In the genomic region with DNA sequence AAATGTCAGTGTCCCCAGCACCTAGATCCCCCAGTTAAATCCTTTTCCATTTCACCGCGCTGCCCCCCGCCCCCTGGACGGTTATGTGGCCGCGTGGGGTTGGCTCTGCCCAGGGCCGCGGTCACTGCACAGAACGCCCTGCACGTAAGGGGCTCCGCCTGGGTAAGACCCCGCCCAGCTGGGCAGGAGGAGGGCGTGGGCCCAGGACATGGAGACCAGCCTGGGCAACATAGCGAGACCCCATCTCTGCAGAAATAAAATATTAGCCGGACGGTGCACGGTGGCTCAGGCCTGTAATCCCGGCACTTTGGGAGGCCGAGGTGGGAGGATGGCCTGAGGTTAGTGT, we compare ENCODE assay signal across 1 cellular context.
TF ChIP-seq lines count a peak whose summit lies in the region.

No MANE protein-coding gene starts in this region.

TF ChIP-seq in HepG2, 621 proteins besides CTCF, POLR2A, EP300 and RAD21 (continues in another document):
- TF ChIP-seq HNRNPL (IDR thresholded peaks at IDR 0.05; ENCODE audit: low read depth, low read length) (0 out of 2 replicates have a peak, but pooled peaks have one; percentile 59), EEA1 (CRISPR knock-in tag; IDR thresholded peaks at IDR 0.05; ENCODE audit: borderline replicate concordance) (no peak), KAT7 (CRISPR knock-in tag; IDR thresholded peaks at IDR 0.05; ENCODE audit: borderline replicate concordance) (peak; percentile 19; the same call in 1 of the 2 replicates), RFXANK (CRISPR knock-in tag; IDR thresholded peaks at IDR 0.05) (no peak), ZBTB7B (CRISPR knock-in tag; IDR thresholded peaks at IDR 0.05) (peak; percentile 48; the same call in 1 of the 2 replicates), ZNF780A (CRISPR knock-in tag; IDR thresholded peaks at IDR 0.05) (no peak), ZNF331 (CRISPR knock-in tag; IDR thresholded peaks at IDR 0.05) (0 out of 2 replicates have a peak, but pooled peaks have one; percentile 28), E2F1 (CRISPR knock-in tag; IDR thresholded peaks at IDR 0.05) (no peak), ATAD3A (CRISPR knock-in tag; IDR thresholded peaks at IDR 0.05) (no peak), SP1 (IDR thresholded peaks at IDR 0.05) (no peak), SP1 (CRISPR knock-in tag; IDR thresholded peaks at IDR 0.05) (peak; percentile 49; the same call in 1 of the 2 replicates), BCL6 (CRISPR knock-in tag; IDR thresholded peaks at IDR 0.05) (peak; percentile 24; the same call in 1 of the 2 replicates), ZFP41 (CRISPR knock-in tag; IDR thresholded peaks at IDR 0.05; ENCODE audit: borderline replicate concordance) (0 out of 2 replicates have a peak, but pooled peaks have one; percentile 39), TCF12 (IDR thresholded peaks at IDR 0.05) (no peak), TCF12 (CRISPR knock-in tag; IDR thresholded peaks at IDR 0.05) (no peak), ZNF577 (CRISPR knock-in tag; IDR thresholded peaks at IDR 0.05; ENCODE audit: borderline replicate concordance, low read depth) (no peak), ZSCAN22 (CRISPR knock-in tag; IDR thresholded peaks at IDR 0.05) (peak; percentile 84; the same call in 1 of the 2 replicates), NAIF1 (CRISPR knock-in tag; IDR thresholded peaks at IDR 0.05; ENCODE audit: borderline replicate concordance) (peak; percentile 68; the same call in 1 of the 2 replicates), RFX3 (CRISPR knock-in tag; IDR thresholded peaks at IDR 0.05) (no peak), ZNF333 (CRISPR knock-in tag; IDR thresholded peaks at IDR 0.05; ENCODE audit: borderline replicate concordance) (no peak), SP5 (CRISPR knock-in tag; IDR thresholded peaks at IDR 0.05; ENCODE audit: borderline replicate concordance, low read depth) (peak; percentile 26; the same call in 1 of the 2 replicates), SAFB2 (CRISPR knock-in tag; IDR thresholded peaks at IDR 0.05; ENCODE audit: borderline replicate concordance, low read depth) (0 out of 2 replicates have a peak, but pooled peaks have one; percentile 13), PHF21A (CRISPR knock-in tag; IDR thresholded peaks at IDR 0.05) (0 out of 2 replicates have a peak, but pooled peaks have one; percentile 5), ZBTB7A (CRISPR knock-in tag; IDR thresholded peaks at IDR 0.05) (peak; percentile 69), RCOR2 (CRISPR knock-in tag; IDR thresholded peaks at IDR 0.05) (peak; percentile 66; the same call in 1 of the 2 replicates), KLF16 (CRISPR knock-in tag; IDR thresholded peaks at IDR 0.05) (no peak), SMC3 (IDR thresholded peaks at IDR 0.05; ENCODE audit: low read length) (no peak), HDAC2 (CRISPR knock-in tag; IDR thresholded peaks at IDR 0.05) (peak; percentile 42; the same call in 1 of the 2 replicates), ZNF788 (CRISPR knock-in tag; IDR thresholded peaks at IDR 0.05; ENCODE audit: borderline replicate concordance) (no peak), ZBTB3 (CRISPR knock-in tag; IDR thresholded peaks at IDR 0.05; ENCODE audit: borderline replicate concordance, low read depth) (0 out of 2 replicates have a peak, but pooled peaks have one; percentile 51), HBP1 (CRISPR knock-in tag; IDR thresholded peaks at IDR 0.05; ENCODE audit: low read depth) (0 out of 2 replicates have a peak, but pooled peaks have one; percentile 7), MXD4 (CRISPR knock-in tag; IDR thresholded peaks at IDR 0.05) (no peak), CSRNP1 (CRISPR knock-in tag; IDR thresholded peaks at IDR 0.05) (no peak), NR1H2 (CRISPR knock-in tag; IDR thresholded peaks at IDR 0.05; ENCODE audit: borderline replicate concordance, low read depth) (0 out of 2 replicates have a peak, but pooled peaks have one; percentile 53), ZMYM3 (CRISPR knock-in tag; IDR thresholded peaks at IDR 0.05) (peak; percentile 94), ZNF564 (CRISPR knock-in tag; IDR thresholded peaks at IDR 0.05) (peak; percentile 62; the same call in 1 of the 2 replicates), ZNF629 (CRISPR knock-in tag; conservative IDR thresholded peaks at IDR 0.05) (no peak), ZNF740 (CRISPR knock-in tag; IDR thresholded peaks at IDR 0.05) (no peak), YY1 (IDR thresholded peaks at IDR 0.05; ENCODE audit: insufficient read depth, insufficient replicate concordance, low read depth, low read length) (peak; percentile 25), ZNF879 (CRISPR knock-in tag; IDR thresholded peaks at IDR 0.05) (peak; percentile 48; the same call in 1 of the 2 replicates), UBTF (CRISPR knock-in tag; IDR thresholded peaks at IDR 0.05) (no peak)
- TF ChIP-seq, protein P1, sequence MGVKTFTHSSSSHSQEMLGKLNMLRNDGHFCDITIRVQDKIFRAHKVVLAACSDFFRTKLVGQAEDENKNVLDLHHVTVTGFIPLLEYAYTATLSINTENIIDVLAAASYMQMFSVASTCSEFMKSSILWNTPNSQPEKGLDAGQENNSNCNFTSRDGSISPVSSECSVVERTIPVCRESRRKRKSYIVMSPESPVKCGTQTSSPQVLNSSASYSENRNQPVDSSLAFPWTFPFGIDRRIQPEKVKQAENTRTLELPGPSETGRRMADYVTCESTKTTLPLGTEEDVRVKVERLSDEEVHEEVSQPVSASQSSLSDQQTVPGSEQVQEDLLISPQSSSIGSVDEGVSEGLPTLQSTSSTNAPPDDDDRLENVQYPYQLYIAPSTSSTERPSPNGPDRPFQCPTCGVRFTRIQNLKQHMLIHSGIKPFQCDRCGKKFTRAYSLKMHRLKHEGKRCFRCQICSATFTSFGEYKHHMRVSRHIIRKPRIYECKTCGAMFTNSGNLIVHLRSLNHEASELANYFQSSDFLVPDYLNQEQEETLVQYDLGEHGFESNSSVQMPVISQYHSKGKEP (CRISPR knock-in tag; IDR thresholded peaks at IDR 0.05), result no peak
- TF ChIP-seq, protein P2, sequence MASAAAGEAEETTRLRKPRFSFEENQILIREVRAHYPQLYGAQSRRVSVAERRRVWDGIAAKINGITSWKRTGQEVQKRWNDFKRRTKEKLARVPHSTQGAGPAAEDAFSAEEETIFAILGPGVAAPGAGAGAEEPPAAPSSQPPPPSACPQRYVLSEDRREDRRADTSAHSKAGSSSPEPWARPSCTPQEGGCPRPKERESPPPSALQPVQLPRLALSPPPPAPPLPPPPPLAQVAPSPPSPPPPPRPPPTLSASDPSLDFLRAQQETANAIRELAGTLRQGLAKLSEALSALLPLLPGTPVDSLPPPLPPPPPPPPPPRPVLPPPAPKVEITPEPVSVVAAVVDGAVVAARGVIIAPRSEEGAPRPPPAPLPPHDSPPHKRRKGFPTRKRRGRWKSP (CRISPR knock-in tag; IDR thresholded peaks at IDR 0.05), result 0 out of 2 replicates have a peak, but pooled peaks have one; percentile 6
- TF ChIP-seq, protein P3, sequence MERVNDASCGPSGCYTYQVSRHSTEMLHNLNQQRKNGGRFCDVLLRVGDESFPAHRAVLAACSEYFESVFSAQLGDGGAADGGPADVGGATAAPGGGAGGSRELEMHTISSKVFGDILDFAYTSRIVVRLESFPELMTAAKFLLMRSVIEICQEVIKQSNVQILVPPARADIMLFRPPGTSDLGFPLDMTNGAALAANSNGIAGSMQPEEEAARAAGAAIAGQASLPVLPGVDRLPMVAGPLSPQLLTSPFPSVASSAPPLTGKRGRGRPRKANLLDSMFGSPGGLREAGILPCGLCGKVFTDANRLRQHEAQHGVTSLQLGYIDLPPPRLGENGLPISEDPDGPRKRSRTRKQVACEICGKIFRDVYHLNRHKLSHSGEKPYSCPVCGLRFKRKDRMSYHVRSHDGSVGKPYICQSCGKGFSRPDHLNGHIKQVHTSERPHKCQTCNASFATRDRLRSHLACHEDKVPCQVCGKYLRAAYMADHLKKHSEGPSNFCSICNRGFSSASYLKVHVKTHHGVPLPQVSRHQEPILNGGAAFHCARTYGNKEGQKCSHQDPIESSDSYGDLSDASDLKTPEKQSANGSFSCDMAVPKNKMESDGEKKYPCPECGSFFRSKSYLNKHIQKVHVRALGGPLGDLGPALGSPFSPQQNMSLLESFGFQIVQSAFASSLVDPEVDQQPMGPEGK (CRISPR knock-in tag; IDR thresholded peaks at IDR 0.05), result peak; percentile 40; the same call in 1 of the 2 replicates
- TF ChIP-seq, protein P4, sequence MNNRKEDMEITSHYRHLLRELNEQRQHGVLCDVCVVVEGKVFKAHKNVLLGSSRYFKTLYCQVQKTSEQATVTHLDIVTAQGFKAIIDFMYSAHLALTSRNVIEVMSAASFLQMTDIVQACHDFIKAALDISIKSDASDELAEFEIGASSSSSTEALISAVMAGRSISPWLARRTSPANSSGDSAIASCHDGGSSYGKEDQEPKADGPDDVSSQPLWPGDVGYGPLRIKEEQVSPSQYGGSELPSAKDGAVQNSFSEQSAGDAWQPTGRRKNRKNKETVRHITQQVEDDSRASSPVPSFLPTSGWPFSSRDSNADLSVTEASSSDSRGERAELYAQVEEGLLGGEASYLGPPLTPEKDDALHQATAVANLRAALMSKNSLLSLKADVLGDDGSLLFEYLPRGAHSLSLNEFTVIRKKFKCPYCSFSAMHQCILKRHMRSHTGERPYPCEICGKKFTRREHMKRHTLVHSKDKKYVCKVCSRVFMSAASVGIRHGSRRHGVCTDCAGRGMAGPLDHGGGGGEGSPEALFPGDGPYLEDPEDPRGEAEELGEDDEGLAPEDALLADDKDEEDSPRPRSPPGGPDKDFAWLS (CRISPR knock-in tag; IDR thresholded peaks at IDR 0.05; ENCODE audit: borderline replicate concordance), result no peak
- TF ChIP-seq, protein P5, sequence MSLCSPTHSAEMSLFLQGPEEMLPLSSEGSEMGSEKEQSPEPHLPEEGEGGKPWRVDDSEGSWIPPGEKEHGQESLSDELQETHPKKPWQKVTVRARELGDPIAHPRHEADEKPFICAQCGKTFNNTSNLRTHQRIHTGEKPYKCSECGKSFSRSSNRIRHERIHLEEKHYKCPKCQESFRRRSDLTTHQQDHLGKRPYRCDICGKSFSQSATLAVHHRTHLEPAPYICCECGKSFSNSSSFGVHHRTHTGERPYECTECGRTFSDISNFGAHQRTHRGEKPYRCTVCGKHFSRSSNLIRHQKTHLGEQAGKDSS (CRISPR knock-in tag; IDR thresholded peaks at IDR 0.05; ENCODE audit: borderline replicate concordance, low read depth), result no peak
- TF ChIP-seq, protein P6, sequence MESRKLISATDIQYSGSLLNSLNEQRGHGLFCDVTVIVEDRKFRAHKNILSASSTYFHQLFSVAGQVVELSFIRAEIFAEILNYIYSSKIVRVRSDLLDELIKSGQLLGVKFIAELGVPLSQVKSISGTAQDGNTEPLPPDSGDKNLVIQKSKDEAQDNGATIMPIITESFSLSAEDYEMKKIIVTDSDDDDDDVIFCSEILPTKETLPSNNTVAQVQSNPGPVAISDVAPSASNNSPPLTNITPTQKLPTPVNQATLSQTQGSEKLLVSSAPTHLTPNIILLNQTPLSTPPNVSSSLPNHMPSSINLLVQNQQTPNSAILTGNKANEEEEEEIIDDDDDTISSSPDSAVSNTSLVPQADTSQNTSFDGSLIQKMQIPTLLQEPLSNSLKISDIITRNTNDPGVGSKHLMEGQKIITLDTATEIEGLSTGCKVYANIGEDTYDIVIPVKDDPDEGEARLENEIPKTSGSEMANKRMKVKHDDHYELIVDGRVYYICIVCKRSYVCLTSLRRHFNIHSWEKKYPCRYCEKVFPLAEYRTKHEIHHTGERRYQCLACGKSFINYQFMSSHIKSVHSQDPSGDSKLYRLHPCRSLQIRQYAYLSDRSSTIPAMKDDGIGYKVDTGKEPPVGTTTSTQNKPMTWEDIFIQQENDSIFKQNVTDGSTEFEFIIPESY (CRISPR knock-in tag; IDR thresholded peaks at IDR 0.05), result 0 out of 2 replicates have a peak, but pooled peaks have one; percentile 21
